Comparison of ENCODE assay signal across 1 cellular context in the genomic region with DNA sequence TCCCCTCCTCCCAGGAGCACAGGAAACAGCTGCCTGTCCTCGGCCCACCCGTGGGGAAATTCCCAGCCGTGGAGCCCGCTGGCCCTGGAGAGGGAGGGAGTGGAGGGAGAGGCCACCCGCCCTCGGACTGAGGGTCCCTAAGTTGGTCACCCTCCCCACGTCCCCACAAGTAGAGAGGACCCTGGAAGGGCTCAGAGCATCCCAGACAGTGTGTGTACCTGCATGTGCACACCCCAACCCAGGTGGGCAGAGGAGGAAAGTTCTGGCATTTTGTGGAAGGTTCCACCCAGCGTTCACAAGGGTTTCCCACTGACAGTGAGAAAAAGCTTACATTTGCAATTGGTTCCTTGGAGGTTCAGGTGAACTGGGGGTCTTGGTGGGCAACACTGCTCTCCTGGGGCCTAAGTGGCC.
TF ChIP-seq lines count a peak whose summit lies in the region.

No MANE protein-coding gene starts in this region.

TF ChIP-seq in SK-N-SH treated with all-trans-retinoic acid at 6 μM for 48 hours, 23 proteins besides CTCF, POLR2A, EP300 and RAD21:
- TF ChIP-seq, protein P1, sequence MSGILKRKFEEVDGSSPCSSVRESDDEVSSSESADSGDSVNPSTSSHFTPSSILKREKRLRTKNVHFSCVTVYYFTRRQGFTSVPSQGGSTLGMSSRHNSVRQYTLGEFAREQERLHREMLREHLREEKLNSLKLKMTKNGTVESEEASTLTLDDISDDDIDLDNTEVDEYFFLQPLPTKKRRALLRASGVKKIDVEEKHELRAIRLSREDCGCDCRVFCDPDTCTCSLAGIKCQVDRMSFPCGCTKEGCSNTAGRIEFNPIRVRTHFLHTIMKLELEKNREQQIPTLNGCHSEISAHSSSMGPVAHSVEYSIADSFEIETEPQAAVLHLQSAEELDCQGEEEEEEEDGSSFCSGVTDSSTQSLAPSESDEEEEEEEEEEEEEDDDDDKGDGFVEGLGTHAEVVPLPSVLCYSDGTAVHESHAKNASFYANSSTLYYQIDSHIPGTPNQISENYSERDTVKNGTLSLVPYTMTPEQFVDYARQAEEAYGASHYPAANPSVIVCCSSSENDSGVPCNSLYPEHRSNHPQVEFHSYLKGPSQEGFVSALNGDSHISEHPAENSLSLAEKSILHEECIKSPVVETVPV (CRISPR knock-in tag; IDR thresholded peaks at IDR 0.05): no peak
- TF ChIP-seq RARB (CRISPR knock-in tag; IDR thresholded peaks at IDR 0.05): no peak
- TF ChIP-seq ZNF8 (CRISPR knock-in tag; IDR thresholded peaks at IDR 0.05): no peak
- TF ChIP-seq ZFP3 (CRISPR knock-in tag; IDR thresholded peaks at IDR 0.05): no peak
- TF ChIP-seq ZFP30 (CRISPR knock-in tag; IDR thresholded peaks at IDR 0.05): no peak
- no peak for TF ChIP-seq ZNF565 (CRISPR knock-in tag; conservative IDR thresholded peaks at IDR 0.05; ENCODE audit: low read depth)
- no peak for TF ChIP-seq GLIS3 (CRISPR knock-in tag; IDR thresholded peaks at IDR 0.05)
- TF ChIP-seq ARNTL (CRISPR knock-in tag; IDR thresholded peaks at IDR 0.05; ENCODE audit: borderline replicate concordance, low read depth): no peak
TF ChIP-seq in SK-N-SH treated with all-trans-retinoic acid at 6 μM for 48 hours: peak in this region for 0.
